ENCODE assay signal across 10 cellular contexts in genomic region chr4:113474017-113474416, GRCh38.
DNase-seq lines count a peak whose midpoint lies in the region; ATAC-seq, FAIRE-seq and TF ChIP-seq lines count a peak whose summit lies in the region.
"Had no signal": no experiment of that assay in that cellular context is flagged by ENCODE, and none has a peak within 500 bp of the region (broad histone marks: within the 10 kb centered on the region; RNA-seq: fewer than 3 reads in every experiment).

No MANE protein-coding gene starts in this region.

- DNase-seq in AG08395 (ENCODE audit: low spot score), result peak; percentile 67
- no peak for DNase-seq in GM19239 (ENCODE audit: insufficient read length, low spot score)
- no peak for DNase-seq in activated naive CD8-positive, alpha-beta T cell treated with anti-CD3 and anti-CD28 coated beads, Interleukin-2, amount 50 U/mL, for 24 hours
- DNase-seq in iris pigment epithelial cell (ENCODE audit: low read depth), result peak; percentile 95
- DNase-seq in type B pancreatic cell (ENCODE audit: extremely low spot score, unreplicated experiment), result no peak
- no peak for DNase-seq in mesendoderm
- DNase-seq: activated CD8-positive, alpha-beta memory T cell treated with anti-CD3 and anti-CD28 coated beads, Interleukin-2, amount 10 ng/mL, durations not matched to agents 7 days and 5 days; uterus had no signal

- no peak overlapping the region for H2AK5ac ChIP-seq in mesendoderm (ENCODE audit: low read length)

- FAIRE-seq in GM19239 (lab: Jason Lieb, UNC), result peak; percentile 18

- peak; percentile 95 for ATAC-seq in activated naive CD8-positive, alpha-beta T cell treated with anti-CD3 and anti-CD28 coated beads, Interleukin-2, amount 50 U/mL, for 24 hours
- ATAC-seq in HG02970 (IDR thresholded peaks at IDR 0.05; ENCODE audit: low FRiP score, unreplicated experiment) (no peak), GM21737 (IDR thresholded peaks at IDR 0.05; ENCODE audit: unreplicated experiment) (no peak)
- ATAC-seq: activated CD8-positive, alpha-beta memory T cell treated with anti-CD3 and anti-CD28 coated beads, Interleukin-2, amount 10 ng/mL, durations not matched to agents 7 days and 5 days had no signal

- no peak overlapping the region for H3K56ac ChIP-seq in mesendoderm (ENCODE audit: low read length)

- H3K4ac ChIP-seq in mesendoderm (ENCODE audit: low read depth, low read length), result no peak overlapping the region

- H3K36me3 ChIP-seq in mesendoderm (ENCODE audit: control insufficient read depth, insufficient read depth, low read length), result no peaks in the 10 kb centered on the region
- H3K36me3 ChIP-seq: uterus had no signal

- no peak overlapping the region for H4K8ac ChIP-seq in mesendoderm (ENCODE audit: low read depth, low read length)

- no peak overlapping the region for H2BK120ac ChIP-seq in mesendoderm (ENCODE audit: low read depth, low read length)

- no peaks in the 10 kb centered on the region for H3K4me1 ChIP-seq in mesendoderm (ENCODE audit: control insufficient read depth, low read depth, low read length)

- peak overlapping the region; percentile 92 for H3K27ac Mint-ChIP-seq in activated naive CD8-positive, alpha-beta T cell treated with anti-CD3 and anti-CD28 coated beads, Interleukin-2, amount 50 U/mL, for 24 hours
- H3K27ac Mint-ChIP-seq in type B pancreatic cell, result no peak overlapping the region
- H3K27ac Mint-ChIP-seq: activated CD8-positive, alpha-beta memory T cell treated with anti-CD3 and anti-CD28 coated beads, Interleukin-2, amount 10 ng/mL, durations not matched to agents 7 days and 5 days had no signal

- H3K4me3 Mint-ChIP-seq in activated naive CD8-positive, alpha-beta T cell treated with anti-CD3 and anti-CD28 coated beads, Interleukin-2, amount 50 U/mL, for 24 hours, result no peak overlapping the region
- H3K4me3 Mint-ChIP-seq in type B pancreatic cell, result no peak overlapping the region
- H3K4me3 Mint-ChIP-seq: activated CD8-positive, alpha-beta memory T cell treated with anti-CD3 and anti-CD28 coated beads, Interleukin-2, amount 10 ng/mL, durations not matched to agents 7 days and 5 days had no signal

- H3K4me2 ChIP-seq in mesendoderm (ENCODE audit: low read length), result no peak overlapping the region

- no peak overlapping the region for H2BK5ac ChIP-seq in mesendoderm (ENCODE audit: low read length)

- H3K9ac ChIP-seq in mesendoderm (ENCODE audit: low read length), result no peak overlapping the region

- no peak overlapping the region for H3K4me3 ChIP-seq in mesendoderm (ENCODE audit: low read length)
- H3K4me3 ChIP-seq: uterus had no signal

- H3K18ac ChIP-seq in mesendoderm (ENCODE audit: low read length), result no peak overlapping the region

- no peak overlapping the region for H2BK15ac ChIP-seq in mesendoderm (replicated peaks; ENCODE audit: low read depth)

- H3K36me3 Mint-ChIP-seq in activated naive CD8-positive, alpha-beta T cell treated with anti-CD3 and anti-CD28 coated beads, Interleukin-2, amount 50 U/mL, for 24 hours (ENCODE audit: low read depth), result peaks cover 66% of the 10 kb centered on the region
- H3K36me3 Mint-ChIP-seq in type B pancreatic cell, result peaks cover 34% of the 10 kb centered on the region

- H3K4me1 Mint-ChIP-seq in activated naive CD8-positive, alpha-beta T cell treated with anti-CD3 and anti-CD28 coated beads, Interleukin-2, amount 50 U/mL, for 24 hours, result peaks cover 62% of the 10 kb centered on the region
- H3K4me1 Mint-ChIP-seq in type B pancreatic cell (ENCODE audit: unreplicated experiment), result peaks cover 6% of the 10 kb centered on the region

- H3K27ac ChIP-seq in mesendoderm (ENCODE audit: low read depth, low read length), result no peak overlapping the region
- H3K27ac ChIP-seq: uterus had no signal

- H3K27me3 ChIP-seq in mesendoderm (ENCODE audit: insufficient read depth, low read length, poor library complexity), result no peaks in the 10 kb centered on the region
- H3K27me3 ChIP-seq: uterus had no signal

- no peaks in the 10 kb centered on the region for H3K79me2 ChIP-seq in mesendoderm (ENCODE audit: control insufficient read depth, insufficient read depth, low read length)

- no peaks in the 10 kb centered on the region for H3K79me1 ChIP-seq in mesendoderm (ENCODE audit: low read length)

- no peak for TF ChIP-seq CTCF in type B pancreatic cell (conservative IDR thresholded peaks at IDR 0.05)

- no peak overlapping the region for H3K23ac ChIP-seq in mesendoderm (ENCODE audit: low read length)

- no peaks in the 10 kb centered on the region for H3K27me3 Mint-ChIP-seq in activated naive CD8-positive, alpha-beta T cell treated with anti-CD3 and anti-CD28 coated beads, Interleukin-2, amount 50 U/mL, for 24 hours
- no peaks in the 10 kb centered on the region for H3K27me3 Mint-ChIP-seq in type B pancreatic cell
- H3K27me3 Mint-ChIP-seq: activated CD8-positive, alpha-beta memory T cell treated with anti-CD3 and anti-CD28 coated beads, Interleukin-2, amount 10 ng/mL, durations not matched to agents 7 days and 5 days had no signal

- no peak overlapping the region for H4K5ac ChIP-seq in mesendoderm (ENCODE audit: low read length)

- peaks cover 16% of the 10 kb centered on the region for H3K9me3 Mint-ChIP-seq in activated naive CD8-positive, alpha-beta T cell treated with anti-CD3 and anti-CD28 coated beads, Interleukin-2, amount 50 U/mL, for 24 hours
- H3K9me3 Mint-ChIP-seq in type B pancreatic cell, result peaks cover 7% of the 10 kb centered on the region

Comparison
In these comparisons a context has a peak if more than half of its experiments do, and no peak if none do; other contexts are left out.
1. DNase-seq: peak in AG08395 (single experiment) and iris pigment epithelial cell (single experiment); none in GM19239 (single experiment), activated naive CD8-positive, alpha-beta T cell treated with anti-CD3 and anti-CD28 coated beads, Interleukin-2, amount 50 U/mL, for 24 hours (single experiment), type B pancreatic cell (single experiment) and mesendoderm (single experiment).